In genomic region chr2:190455358-190456095, GRCh38 we compare ENCODE assay signal across 22 cellular contexts.
"Had no signal": no experiment of that assay in that cellular context is flagged by ENCODE, and none has a peak within 500 bp of the region (broad histone marks: within the 10 kb centered on the region; RNA-seq: fewer than 3 reads in every experiment).

No MANE protein-coding gene starts in this region.

- H3K27ac Mint-ChIP-seq: activated naive CD8-positive, alpha-beta T cell treated with anti-CD3 and anti-CD28 coated beads, Interleukin-2, amount 10 ng/mL, durations not matched to agents 7 days and 5 days; activated T-cell treated with anti-CD3 and anti-CD28 coated beads, Interleukin-2, amount 50 U/mL, for 72 hours; type B pancreatic cell had no signal

- ATAC-seq: activated T-cell treated with anti-CD3 and anti-CD28 coated beads, Interleukin-2, amount 50 U/mL, for 72 hours; heart left ventricle; left lung; natural killer cell had no signal

- H3K36me3 ChIP-seq: brain microvascular endothelial cell, lower lobe of right lung, right atrium auricular region, thoracic aorta, uterus had no signal

- DNase-seq: activated CD4-positive, alpha-beta T cell treated with anti-CD3 and anti-CD28 coated beads for 4 hours; activated CD4-positive, alpha-beta T cell treated with anti-CD3 and anti-CD28 coated beads, Interleukin-2, amount 50 U/mL, for 4 hours; activated CD4-positive, CD25-positive, alpha-beta regulatory T cell; activated naive CD4-positive, alpha-beta T cell; activated naive CD8-positive, alpha-beta T cell treated with anti-CD3 and anti-CD28 coated beads, Interleukin-2, amount 10 ng/mL, durations not matched to agents 7 days and 5 days; activated T-cell treated with anti-CD3 and anti-CD28 coated beads for 4 hours; activated T-cell treated with anti-CD3 and anti-CD28 coated beads, Interleukin-2, amount 50 U/mL, for 72 hours; brain microvascular endothelial cell; heart left ventricle; left lung; lower lobe of right lung; mesenchymal stem cell; natural killer cell; stimulated activated CD4-positive, alpha-beta T cell treated with anti-CD3 and anti-CD28 coated beads, Interleukin-1b, Interleukin-23, amount 100 ng/mL, for 48 hours; stimulated activated naive CD4-positive, alpha-beta T cell treated with Interleukin-2 at 50 U/mL for 16 hours; T-helper 9 cell; uterus had no signal

- H3K9me3 Mint-ChIP-seq: natural killer cell, type B pancreatic cell had no signal

- H3K27ac ChIP-seq: brain microvascular endothelial cell, coronary artery, heart left ventricle, left lung, lower lobe of right lung, right atrium auricular region, thoracic aorta, uterus had no signal

- H3K4me1 ChIP-seq: lower lobe of right lung, uterus had no signal

- H3K4me3 ChIP-seq: coronary artery, heart left ventricle, left lung, lower lobe of right lung, right atrium auricular region, smooth muscle cell, thoracic aorta, uterus had no signal

- H3K4me3 Mint-ChIP-seq: activated naive CD8-positive, alpha-beta T cell treated with anti-CD3 and anti-CD28 coated beads, Interleukin-2, amount 10 ng/mL, durations not matched to agents 7 days and 5 days; activated T-cell treated with anti-CD3 and anti-CD28 coated beads, Interleukin-2, amount 50 U/mL, for 72 hours; natural killer cell; type B pancreatic cell had no signal

- H3K27me3 ChIP-seq: brain microvascular endothelial cell, heart left ventricle, left lung, right atrium auricular region, uterus had no signal

- H3K27me3 Mint-ChIP-seq: activated naive CD8-positive, alpha-beta T cell treated with anti-CD3 and anti-CD28 coated beads, Interleukin-2, amount 10 ng/mL, durations not matched to agents 7 days and 5 days; type B pancreatic cell had no signal

- H3K36me3 Mint-ChIP-seq: natural killer cell, type B pancreatic cell had no signal

- H3K9me3 ChIP-seq: left lung, lower lobe of right lung, right atrium auricular region, thoracic aorta, uterus had no signal

- H3K4me2 ChIP-seq: smooth muscle cell had no signal
